Comparison of ENCODE assay signal across 26 cellular contexts in the genomic region with DNA sequence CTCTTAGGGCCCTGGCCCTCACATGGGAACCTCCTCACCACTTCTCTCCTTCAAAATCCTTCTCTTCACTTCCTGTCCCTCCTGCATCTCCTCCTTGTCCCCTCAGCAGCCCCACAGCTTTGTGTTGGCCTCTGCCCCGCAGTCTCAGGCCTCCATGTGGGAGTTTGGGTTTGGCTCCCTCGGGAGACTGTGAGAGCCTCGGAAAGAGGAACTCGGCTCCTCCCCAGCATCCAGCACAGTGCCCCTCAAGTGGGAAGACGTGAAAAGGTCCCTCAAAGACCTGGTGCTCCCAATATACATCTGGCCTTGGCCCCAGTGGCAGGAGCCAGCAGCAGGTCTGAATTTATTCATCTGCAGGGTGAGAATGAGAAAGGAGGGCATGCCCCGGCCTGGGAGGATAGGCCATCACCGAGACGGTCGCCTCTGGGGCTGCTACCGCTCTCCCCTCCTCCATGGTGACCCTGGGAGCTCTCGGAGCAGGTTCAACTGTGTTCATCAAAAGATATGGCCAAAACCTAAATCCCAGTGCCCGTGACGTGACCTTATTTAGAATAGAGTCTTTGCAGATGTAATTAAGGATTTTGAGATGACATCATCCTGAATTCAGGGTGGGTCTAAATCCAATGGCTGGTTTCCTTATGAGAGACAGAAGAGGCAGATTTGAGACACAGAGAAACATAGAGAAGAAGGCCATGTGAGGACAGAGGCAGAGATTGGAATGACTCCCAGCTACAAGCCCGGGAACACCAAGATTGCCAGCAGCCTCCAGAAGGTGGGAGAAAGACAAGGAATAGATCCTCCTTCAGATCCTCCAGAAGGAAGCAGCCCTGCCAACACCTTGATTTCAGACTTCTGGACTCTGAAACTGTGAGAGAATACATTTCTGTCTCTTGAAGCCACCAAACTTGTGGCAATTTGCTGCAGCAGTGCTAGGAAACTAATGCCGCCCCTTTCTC.
"Had no signal": no experiment of that assay in that cellular context is flagged by ENCODE, and none has a peak within 500 bp of the region (broad histone marks: within the 10 kb centered on the region; RNA-seq: fewer than 3 reads in every experiment).

No MANE protein-coding gene starts in this region.

- H3K9me3 Mint-ChIP-seq: activated CD4-positive, alpha-beta memory T cell treated with anti-CD3 and anti-CD28 coated beads, Interleukin-2, amount 10 ng/mL, durations not matched to agents 7 days and 5 days; activated CD4-positive, alpha-beta T cell treated with anti-CD3 and anti-CD28 coated beads, Interleukin-2, amount 10 ng/mL, durations not matched to agents 24 days and 14 days; activated naive CD4-positive, alpha-beta T cell treated with anti-CD3 and anti-CD28 coated beads, Interleukin-2, amount 10 ng/mL, durations not matched to agents 7 days and 5 days; activated naive CD8-positive, alpha-beta T cell treated with anti-CD3 and anti-CD28 coated beads, Interleukin-2, amount 50 U/mL, for 24 hours; activated T-cell treated with anti-CD3 and anti-CD28 coated beads, Interleukin-2, amount 50 U/mL, for 72 hours; immature natural killer cell; natural killer cell treated with Interleukin-12 subunit alpha and Interleukin-12 subunit beta and Interleukin-15 and Interleukin-18, amount 100 ng/mL, for 72 hours; stimulated activated naive CD8-positive, alpha-beta T cell treated with anti-CD3 and anti-CD28 coated beads, Interleukin-15, Interleukin-2, amounts not matched to agents 100 ng/mL and 50 ng/mL, for 24 hours had no signal

- ATAC-seq: activated CD4-positive, CD25-positive, alpha-beta regulatory T cell treated with anti-CD3 and anti-CD28 coated beads, Interleukin-2, amount 50 U/mL, for 24 hours; activated naive CD8-positive, alpha-beta T cell treated with anti-CD3 and anti-CD28 coated beads, Interleukin-2, amount 50 U/mL, for 24 hours; activated T-cell treated with anti-CD3 and anti-CD28 coated beads, Interleukin-2, amount 50 U/mL, for 72 hours; body of pancreas; natural killer cell treated with Interleukin-12 subunit alpha and Interleukin-12 subunit beta and Interleukin-15 and Interleukin-18, amount 100 ng/mL, for 72 hours; T-helper 17 cell had no signal

- H3K36me3 ChIP-seq: cardiac muscle cell, left ventricle myocardium inferior, tibial artery had no signal

- H3K4me3 ChIP-seq: body of pancreas, cardiac muscle cell, left ventricle myocardium inferior, tibial artery had no signal

- H3K4me1 ChIP-seq: body of pancreas, left ventricle myocardium inferior had no signal

- H3K9me3 ChIP-seq: body of pancreas, left ventricle myocardium inferior, tibial artery had no signal

- H3K4me1 Mint-ChIP-seq: activated CD4-positive, alpha-beta memory T cell treated with anti-CD3 and anti-CD28 coated beads, Interleukin-2, amount 10 ng/mL, durations not matched to agents 7 days and 5 days; activated naive CD4-positive, alpha-beta T cell treated with anti-CD3 and anti-CD28 coated beads, Interleukin-2, amount 10 ng/mL, durations not matched to agents 7 days and 5 days; activated naive CD8-positive, alpha-beta T cell treated with anti-CD3 and anti-CD28 coated beads, Interleukin-2, amount 50 U/mL, for 24 hours; immature natural killer cell had no signal

- DNase-seq: activated CD4-positive, alpha-beta memory T cell treated with anti-CD3 and anti-CD28 coated beads, Interleukin-2, amount 10 ng/mL, durations not matched to agents 7 days and 5 days; activated CD4-positive, alpha-beta T cell treated with anti-CD3 and anti-CD28 coated beads, Interleukin-2, amount 10 ng/mL, durations not matched to agents 24 days and 14 days; activated effector memory CD4-positive, alpha-beta T cell treated with Interleukin-2 at 50 U/mL for 16 hours; activated naive CD4-positive, alpha-beta T cell treated with anti-CD3 and anti-CD28 coated beads, Interleukin-2, amount 10 ng/mL, durations not matched to agents 7 days and 5 days; activated naive CD8-positive, alpha-beta T cell treated with anti-CD3 and anti-CD28 coated beads, Interleukin-2, amount 50 U/mL, for 24 hours; activated T-cell treated with anti-CD3 and anti-CD28 coated beads, Interleukin-2, amount 50 U/mL, for 72 hours; body of pancreas; dermis blood vessel endothelial cell; effector CD8-positive, alpha-beta T cell; foreskin melanocyte; immature natural killer cell; kidney glomerular epithelial cell; left ventricle myocardium inferior; mammary epithelial cell; midbrain; stimulated activated CD4-positive, alpha-beta T cell treated with anti-CD3 and anti-CD28 coated beads, Interleukin-4, amount 100 ng/mL, for 24 hours; substantia nigra; SW 1271; T-helper 17 cell; tibial artery had no signal

- H3K27me3 ChIP-seq: body of pancreas, cardiac muscle cell had no signal

- H3K4me3 Mint-ChIP-seq: activated CD4-positive, alpha-beta memory T cell treated with anti-CD3 and anti-CD28 coated beads, Interleukin-2, amount 10 ng/mL, durations not matched to agents 7 days and 5 days; activated CD4-positive, alpha-beta T cell treated with anti-CD3 and anti-CD28 coated beads, Interleukin-2, amount 10 ng/mL, durations not matched to agents 24 days and 14 days; activated naive CD4-positive, alpha-beta T cell treated with anti-CD3 and anti-CD28 coated beads, Interleukin-2, amount 10 ng/mL, durations not matched to agents 7 days and 5 days; activated naive CD8-positive, alpha-beta T cell treated with anti-CD3 and anti-CD28 coated beads, Interleukin-2, amount 50 U/mL, for 24 hours; activated T-cell treated with anti-CD3 and anti-CD28 coated beads, Interleukin-2, amount 50 U/mL, for 72 hours; immature natural killer cell; natural killer cell treated with Interleukin-12 subunit alpha and Interleukin-12 subunit beta and Interleukin-15 and Interleukin-18, amount 100 ng/mL, for 72 hours; stimulated activated naive CD8-positive, alpha-beta T cell treated with anti-CD3 and anti-CD28 coated beads, Interleukin-15, Interleukin-2, amounts not matched to agents 100 ng/mL and 50 ng/mL, for 24 hours; T-helper 17 cell had no signal

- H3K27ac ChIP-seq: body of pancreas, cardiac muscle cell, left ventricle myocardium inferior, tibial artery, VCaP had no signal

- H3K27ac Mint-ChIP-seq: activated CD4-positive, alpha-beta memory T cell treated with anti-CD3 and anti-CD28 coated beads, Interleukin-2, amount 10 ng/mL, durations not matched to agents 7 days and 5 days; activated CD4-positive, alpha-beta T cell treated with anti-CD3 and anti-CD28 coated beads, Interleukin-2, amount 10 ng/mL, durations not matched to agents 24 days and 14 days; activated naive CD4-positive, alpha-beta T cell treated with anti-CD3 and anti-CD28 coated beads, Interleukin-2, amount 10 ng/mL, durations not matched to agents 7 days and 5 days; activated naive CD8-positive, alpha-beta T cell treated with anti-CD3 and anti-CD28 coated beads, Interleukin-2, amount 50 U/mL, for 24 hours; activated T-cell treated with anti-CD3 and anti-CD28 coated beads, Interleukin-2, amount 50 U/mL, for 72 hours; natural killer cell treated with Interleukin-12 subunit alpha and Interleukin-12 subunit beta and Interleukin-15 and Interleukin-18, amount 100 ng/mL, for 72 hours; progenitor cell of endocrine pancreas; stimulated activated naive CD8-positive, alpha-beta T cell treated with anti-CD3 and anti-CD28 coated beads, Interleukin-15, Interleukin-2, amounts not matched to agents 100 ng/mL and 50 ng/mL, for 24 hours; T-helper 17 cell had no signal

- H3K36me3 Mint-ChIP-seq: activated naive CD4-positive, alpha-beta T cell treated with anti-CD3 and anti-CD28 coated beads, Interleukin-2, amount 10 ng/mL, durations not matched to agents 7 days and 5 days; natural killer cell treated with Interleukin-12 subunit alpha and Interleukin-12 subunit beta and Interleukin-15 and Interleukin-18, amount 100 ng/mL, for 72 hours had no signal
